Comparison of ENCODE assay signal across 4 cellular contexts in genomic region chr7:122354656-122355055, GRCh38. TPM values are rescaled to one million over a fixed set of nuclear protein-coding genes. Genes with fewer than 3 reads are reported as not detected.
"Had no signal": no experiment of that assay in that cellular context is flagged by ENCODE, and none has a peak within 500 bp of the region (broad histone marks: within the 10 kb centered on the region; RNA-seq: fewer than 3 reads in every experiment).

No MANE protein-coding gene starts in this region.

- DNase-seq: GDM1, GF-D8 had no signal

- ATAC-seq: GM12878 had no signal

- H3K4me3 ChIP-seq: GM12878 had no signal

RNA-seq across cellular contexts. Expression of gene FEZF1, which starts 50.1 kb away (rescaled TPM):
- total RNA-seq: G401, GM12878 had no signal
